In genomic region chr5:129110742-129111141, GRCh38 we compare ENCODE assay signal across 17 cellular contexts.
"Had no signal": no experiment of that assay in that cellular context is flagged by ENCODE, and none has a peak within 500 bp of the region (broad histone marks: within the 10 kb centered on the region; RNA-seq: fewer than 3 reads in every experiment).

No MANE protein-coding gene starts in this region.

- ATAC-seq: activated CD8-positive, alpha-beta memory T cell treated with anti-CD3 and anti-CD28 coated beads, Interleukin-2, amount 10 ng/mL, durations not matched to agents 7 days and 5 days; naive thymus-derived CD4-positive, alpha-beta T cell; sciatic nerve; stimulated activated naive CD8-positive, alpha-beta T cell treated with anti-CD3 and anti-CD28 coated beads, Interleukin-15, amount 100 ng/mL, for 72 hours had no signal

- H3K4me1 Mint-ChIP-seq: stimulated activated naive CD8-positive, alpha-beta T cell treated with anti-CD3 and anti-CD28 coated beads, Interleukin-15, amount 100 ng/mL, for 72 hours had no signal

- H3K27ac Mint-ChIP-seq: activated CD8-positive, alpha-beta memory T cell treated with anti-CD3 and anti-CD28 coated beads, Interleukin-2, amount 10 ng/mL, durations not matched to agents 7 days and 5 days; activated naive CD8-positive, alpha-beta T cell treated with anti-CD3 and anti-CD28 coated beads for 36 hours; activated T-cell treated with anti-CD3 and anti-CD28 coated beads, Interleukin-2, amount 50 U/mL, for 24 hours; naive thymus-derived CD4-positive, alpha-beta T cell; progenitor cell of endocrine pancreas had no signal

- H3K27me3 Mint-ChIP-seq: activated CD8-positive, alpha-beta memory T cell treated with anti-CD3 and anti-CD28 coated beads, Interleukin-2, amount 10 ng/mL, durations not matched to agents 7 days and 5 days; activated naive CD8-positive, alpha-beta T cell treated with anti-CD3 and anti-CD28 coated beads for 36 hours; activated T-cell treated with anti-CD3 and anti-CD28 coated beads, Interleukin-2, amount 50 U/mL, for 24 hours; naive thymus-derived CD4-positive, alpha-beta T cell; progenitor cell of endocrine pancreas; stimulated activated naive CD8-positive, alpha-beta T cell treated with anti-CD3 and anti-CD28 coated beads, Interleukin-15, amount 100 ng/mL, for 72 hours had no signal

- H3K4me3 Mint-ChIP-seq: activated CD8-positive, alpha-beta memory T cell treated with anti-CD3 and anti-CD28 coated beads, Interleukin-2, amount 10 ng/mL, durations not matched to agents 7 days and 5 days; activated naive CD8-positive, alpha-beta T cell treated with anti-CD3 and anti-CD28 coated beads for 36 hours; activated T-cell treated with anti-CD3 and anti-CD28 coated beads, Interleukin-2, amount 50 U/mL, for 24 hours; naive thymus-derived CD4-positive, alpha-beta T cell; stimulated activated naive CD8-positive, alpha-beta T cell treated with anti-CD3 and anti-CD28 coated beads, Interleukin-15, amount 100 ng/mL, for 72 hours had no signal

- DNase-seq: activated CD4-positive, alpha-beta T cell treated with anti-CD3 and anti-CD28 coated beads, Interleukin-2, amount 50 U/mL, for 48 hours; activated CD4-positive, CD25-positive, alpha-beta regulatory T cell treated with anti-CD3 and anti-CD28 coated beads, Interleukin-2, amount 50 U/mL, for 72 hours; activated CD8-positive, alpha-beta memory T cell treated with anti-CD3 and anti-CD28 coated beads, Interleukin-2, amount 10 ng/mL, durations not matched to agents 7 days and 5 days; activated gamma-delta T cell; activated naive CD8-positive, alpha-beta T cell treated with anti-CD3 and anti-CD28 coated beads for 36 hours; activated T-cell treated with anti-CD3 and anti-CD28 coated beads, Interleukin-2, amount 50 U/mL, for 24 hours; aorta; kidney glomerular epithelial cell; naive thymus-derived CD4-positive, alpha-beta T cell; stimulated activated CD4-positive, alpha-beta T cell treated with anti-CD3 and anti-CD28 coated beads, Interleukin-4, amount 100 ng/mL, for 24 hours; stimulated activated naive CD8-positive, alpha-beta T cell treated with anti-CD3 and anti-CD28 coated beads, Interleukin-15, amount 100 ng/mL, for 72 hours; SW 1271 had no signal

- H3K4me3 ChIP-seq: hepatocyte, thoracic aorta had no signal

- H3K9me3 ChIP-seq: neutrophil, thoracic aorta had no signal
